In genomic region chr20:44419131-44419844, GRCh38 we compare ENCODE assay signal across 1 cellular context.
TF ChIP-seq lines count a peak whose summit lies in the region.

No MANE protein-coding gene starts in this region.

TF ChIP-seq in liver, 16 proteins besides CTCF, POLR2A, EP300 and RAD21 (continued from another document):
- TF ChIP-seq, protein P1, sequence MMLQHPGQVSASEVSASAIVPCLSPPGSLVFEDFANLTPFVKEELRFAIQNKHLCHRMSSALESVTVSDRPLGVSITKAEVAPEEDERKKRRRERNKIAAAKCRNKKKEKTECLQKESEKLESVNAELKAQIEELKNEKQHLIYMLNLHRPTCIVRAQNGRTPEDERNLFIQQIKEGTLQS (IDR thresholded peaks at IDR 0.05), result peak; percentile 91
- peak; percentile 58 for TF ChIP-seq YY1 (IDR thresholded peaks at IDR 0.05)
TF ChIP-seq in liver: peak in this region for 13.
